27 cellular contexts compared by ENCODE assay signal in genomic region chr2:73295751-73296400, GRCh38. TPM values are rescaled to one million over a fixed set of nuclear protein-coding genes. Genes with fewer than 3 reads are reported as not detected.
DNase-seq lines count a peak whose midpoint lies in the region; ATAC-seq, FAIRE-seq and TF ChIP-seq lines count a peak whose summit lies in the region.
"Had no signal": no experiment of that assay in that cellular context is flagged by ENCODE, and none has a peak within 500 bp of the region (broad histone marks: within the 10 kb centered on the region; RNA-seq: fewer than 3 reads in every experiment).

No MANE protein-coding gene starts in this region.

- H3K4me1 ChIP-seq in HCT116 (ENCODE audit: control insufficient read depth in 1 of 2, insufficient read depth in 2 of 2, low read length in 2 of 2) (peaks cover 10 to 17% of the 10 kb centered on the region in 2 experiments; a peak in 3 of 4 replicates), HepG2 (ENCODE audit: insufficient read depth, low read length) (peaks cover 8% of the 10 kb centered on the region; the same call in 1 of the 2 replicates)
- H3K4me1 ChIP-seq: foreskin keratinocyte, pancreas had no signal

- no peaks in the 10 kb centered on the region for H3K79me2 ChIP-seq in HCT116 (ENCODE audit: insufficient read depth, low read length)
- no peaks in the 10 kb centered on the region for H3K79me2 ChIP-seq in HepG2 (ENCODE audit: insufficient read depth, low read length)

- 3% methylated on average over 5 of the region's 5 CpGs for WGBS in HepG2 (ENCODE audit: low lambda C conversion rate)

- H3K27me3 ChIP-seq in HCT116 (ENCODE audit: insufficient read depth, low read length) (peaks cover 17% of the 10 kb centered on the region; the same call in 1 of the 2 replicates), HepG2 (ENCODE audit: control insufficient read depth in 1 of 2, insufficient read depth in 2 of 2, low read length in 2 of 2) (peaks cover 9 to 68% of the 10 kb centered on the region in 2 experiments; a peak in 4 of 5 replicates)

- RAD21 ChIA-PET in HCT116 (lab: Charles Lee; ENCODE audit: low non-redundant PET in 1 of 2, low total read pairs in 2 of 2, uncharacterized antibody in 2 of 2, unreplicated experiment in 2 of 2): no interaction called here

- TF ChIP-seq RAD21 in HCT116 (IDR thresholded peaks at IDR 0.05; ENCODE audit: low read depth) (no peak), HepG2 (CRISPR knock-in tag; IDR thresholded peaks at IDR 0.05) (no peak)

- CTCF ChIA-PET in HCT116 (lab: Charles Lee) (no interaction called here), HepG2 (lab: Yijun Ruan, JAX; ENCODE audit: low intra/inter-chr PET ratio, low total read pairs) (no interaction called here)

- TF ChIP-seq CTCF in HCT116 (IDR thresholded peaks at IDR 0.05 in 2 of 3, conservative IDR thresholded peaks at IDR 0.05 in 1 of 3; ENCODE audit: borderline replicate concordance in 1 of 3, insufficient read depth in 1 of 3, low read depth in 2 of 3, low read length in 2 of 3) (no peak), HepG2 (CRISPR knock-in tag; IDR thresholded peaks at IDR 0.05) (no peak)

- no peak for TF ChIP-seq POLR2A in HCT116 (IDR thresholded peaks at IDR 0.05; ENCODE audit: borderline replicate concordance, extremely low read depth, insufficient read depth, insufficient read length)
- no peak for TF ChIP-seq POLR2A in HepG2 (IDR thresholded peaks at IDR 0.05; ENCODE audit: insufficient read depth in 1 of 2, low read depth in 2 of 2, low read length in 2 of 2)

- H3K27ac ChIP-seq in HCT116 (ENCODE audit: low read depth, low read length) (no peak overlapping the region), HepG2 (ENCODE audit: extremely low read length, insufficient read depth, low read length) (no peak overlapping the region)
- H3K27ac ChIP-seq: adrenal gland; BLaER1 treated with 17β-estradiol and CSF1 and Interleukin-3, amounts not matched to agents 10 nM and 100 nM; foreskin keratinocyte; KMS-11; pancreas; suprapubic skin had no signal

- ATAC-seq in HCT116 (peak; percentile 71), esophagus mucosa (peak; percentile 60), HepG2 (no peak)
- ATAC-seq: foreskin keratinocyte; left cardiac atrium; naive thymus-derived CD4-positive, alpha-beta T cell; pancreas; sciatic nerve had no signal

- intact Hi-C loops in HCT116 (cut with micrococcal nuclease) (no loop called here), posterior cingulate gyrus (cut with DNase I) (no loop called here), HepG2 (cut with micrococcal nuclease; ENCODE audit: unreplicated experiment) (no loop called here)

- no TSS peak for BruUV-seq in HCT116 (replicated peaks; lab: Mats Ljungman, UMichigan)
- BruUV-seq in HepG2 (replicated peaks; lab: Mats Ljungman, UMichigan): no TSS peak

- no peaks in the 10 kb centered on the region for H3K36me3 ChIP-seq in HCT116 (ENCODE audit: control insufficient read depth in 1 of 2, insufficient read depth in 2 of 2, low read length in 2 of 2)
- H3K36me3 ChIP-seq in HepG2 (replicated peaks in 1 of 2; ENCODE audit: control insufficient read depth in 1 of 2, insufficient read depth in 2 of 2, low read length in 2 of 2): no peaks in the 10 kb centered on the region
- H3K36me3 ChIP-seq: adrenal gland; BLaER1 treated with 17β-estradiol and CSF1 and Interleukin-3, amounts not matched to agents 10 nM and 100 nM; pancreas; suprapubic skin had no signal

- TF ChIP-seq EP300 in HepG2 (IDR thresholded peaks at IDR 0.05; ENCODE audit: low read depth in 2 of 2, low read length in 2 of 2) (no peak), HepG2 (CRISPR knock-in tag; IDR thresholded peaks at IDR 0.05; ENCODE audit: borderline replicate concordance) (no peak)

- H3K4me2 ChIP-seq in HCT116 (ENCODE audit: low read length): peak overlapping the region; percentile 54
- no peak overlapping the region for H3K4me2 ChIP-seq in HepG2 (ENCODE audit: low read depth, low read length)
- H3K4me2 ChIP-seq: BLaER1 treated with 17β-estradiol and CSF1 and Interleukin-3, amounts not matched to agents 10 nM and 100 nM; KMS-11 had no signal

- H4K20me1 ChIP-seq in HCT116 (ENCODE audit: insufficient read depth) (no peaks in the 10 kb centered on the region), HepG2 (ENCODE audit: insufficient read depth, low read length) (peaks cover 1% of the 10 kb centered on the region; the same call in 1 of the 2 replicates)

- in situ Hi-C loops in ACHN (cut with HindIII; ENCODE audit: low pct_ligation_motif_present, low pct_unique_long_range_greater_than_20kb, low sequenced_read_pairs): no loop called here
- in situ Hi-C loops in HepG2 (cut with HindIII; ENCODE audit: extremely low pct_ligation_motif_present, low pct_unique_long_range_greater_than_20kb): no loop called here

- DNase-seq in ACHN (peak; percentile 63), HCT116 (ENCODE audit: low read depth, low spot score) (no peak), RPMI7951 (ENCODE audit: low read depth) (peak; percentile 26), hepatic stellate cell (ENCODE audit: low spot score) (no peak), posterior cingulate gyrus (no peak), globus pallidus (ENCODE audit: low spot score) (no peak), HepG2 (ENCODE audit: low spot score) (no peak)
- DNase-seq: activated CD4-positive, alpha-beta T cell treated with anti-CD3 and anti-CD28 coated beads for 48 hours; activated effector memory CD4-positive, alpha-beta T cell treated with anti-CD3 and anti-CD28 coated beads, Interleukin-2, amount 50 U/mL, for 16 hours; adrenal gland; GDM1; left cardiac atrium; mesendoderm; naive thymus-derived CD4-positive, alpha-beta T cell; NCI-H1048; NCI-H1930; NCI-H510A treated with DMSO at 0.1 percent for 48 hours; pancreas; SIG-M5; T-helper 1 cell had no signal

- H3K9me3 ChIP-seq in HCT116 (ENCODE audit: control insufficient read depth in 1 of 2, insufficient read depth in 1 of 2, low read depth in 1 of 2, low read length in 2 of 2) (no peaks in the 10 kb centered on the region), HepG2 (ENCODE audit: low read length) (no peaks in the 10 kb centered on the region)
- H3K9me3 ChIP-seq: adrenal gland, pancreas, suprapubic skin had no signal

- FAIRE-seq in HepG2 (lab: Jason Lieb, UNC): no peak
- FAIRE-seq: pancreas had no signal

- POLR2A ChIA-PET in HCT116 (lab: Charles Lee): no interaction called here
- POLR2A ChIA-PET in HepG2 (lab: Yijun Ruan, JAX): no interaction called here

- H3K4me3 ChIP-seq in HCT116 (replicated peaks in 1 of 2; ENCODE audit: low read depth in 1 of 2, low read length in 2 of 2): no peak overlapping the region
- H3K4me3 ChIP-seq in HepG2 (replicated peaks in 1 of 3; ENCODE audit: insufficient read depth in 1 of 3, low read depth in 2 of 3, low read length in 3 of 3): no peak overlapping the region
- H3K4me3 ChIP-seq: adrenal gland; BLaER1 treated with 17β-estradiol and CSF1 and Interleukin-3, amounts not matched to agents 10 nM and 100 nM; pancreas; suprapubic skin had no signal

- H2AFZ ChIP-seq in HCT116 (ENCODE audit: low read depth, low read length, poor library complexity, severe bottlenecking) (no peak overlapping the region), HepG2 (ENCODE audit: low read length) (no peak overlapping the region)

- H3K9me2 ChIP-seq in HCT116 (ENCODE audit: insufficient read depth): no peaks in the 10 kb centered on the region

- H3K9ac ChIP-seq in HCT116 (ENCODE audit: low read length) (no peak overlapping the region), HepG2 (ENCODE audit: insufficient read depth, low read depth, low read length) (no peak overlapping the region)
- H3K9ac ChIP-seq: BLaER1 treated with 17β-estradiol and CSF1 and Interleukin-3, amounts not matched to agents 10 nM and 100 nM; KMS-11 had no signal

RNA-seq across cellular contexts. Expression of gene EGR4, which starts 2.5 kb away (rescaled TPM):
- total RNA-seq in HCT116 (2021; ENCODE audit: unreplicated experiment) (0.37 TPM), esophagus mucosa (not detected), HepG2 (2016; rRNA removed; fragmentation: Illumina TruSeq; extraction: Trizol) (not detected in 2 replicates)
- 0.34 and 0.47 TPM in 2 replicates for polyA plus RNA-seq in HCT116 (2012)
- total RNA-seq in RPMI7951 (2014; rRNA removed; shearing (Covaris generic)): not detected in 2 replicates
- not detected in 2 replicates for total RNA-seq in HepG2 (2016; cell fraction: cytosol; rRNA removed; fragmentation: Illumina TruSeq; extraction: Trizol; ENCODE audit: low read depth)
- 0.06 TPM in 1 of 2 replicates, not detected in the other for total RNA-seq in HepG2 (2016; cell fraction: insoluble cytoplasmic fraction; rRNA removed; fragmentation: Illumina TruSeq; extraction: Trizol)
- not detected in 2 replicates for total RNA-seq in HepG2 (2016; cell fraction: membrane; rRNA removed; fragmentation: Illumina TruSeq; extraction: Trizol)
- not detected in 2 replicates for total RNA-seq in HepG2 (2016; cell fraction: nucleus; rRNA removed; fragmentation: Illumina TruSeq; extraction: Trizol)
- polyA plus RNA-seq in HepG2 (2011; rRNA removed): not detected in 2 replicates
- polyA plus RNA-seq in HepG2 (2011; cell fraction: cytosol; rRNA removed): 0.03 TPM in 1 of 2 replicates, not detected in the other
- polyA plus RNA-seq in HepG2 (2011; cell fraction: nucleus; rRNA removed): 0.07 TPM in 1 of 2 replicates, not detected in the other
- polyA plus RNA-seq in HepG2 (2012): not detected in 2 replicates
- polyA plus RNA-seq in HepG2 (2016; cell fraction: cytosol; fragmentation: Illumina TruSeq; extraction: Trizol; ENCODE audit: low read depth): not detected in 2 replicates
- not detected in 2 replicates for polyA plus RNA-seq in HepG2 (2016; cell fraction: insoluble cytoplasmic fraction; fragmentation: Illumina TruSeq; extraction: Trizol; ENCODE audit: low read depth)
- polyA plus RNA-seq in HepG2 (2016; cell fraction: membrane; fragmentation: Illumina TruSeq; extraction: Trizol; ENCODE audit: low read depth): not detected in 2 replicates
- not detected in 2 replicates for polyA plus RNA-seq in HepG2 (2016; cell fraction: nucleus; fragmentation: Illumina TruSeq; extraction: Trizol; ENCODE audit: insufficient read depth, low read depth)
- polyA minus RNA-seq in HepG2 (2011; rRNA and poly(A)+ RNA removed; ENCODE audit: low replicate concordance): not detected in 2 replicates
- polyA minus RNA-seq in HepG2 (2011; cell fraction: cytosol; rRNA and poly(A)+ RNA removed): not detected in 2 replicates
- polyA minus RNA-seq in HepG2 (2011; cell fraction: nucleus; rRNA and poly(A)+ RNA removed): 0.25 TPM in 1 of 2 replicates, not detected in the other
- total RNA-seq: epithelial cell of proximal tubule, foreskin keratinocyte, left cardiac atrium, sciatic nerve, suprapubic skin had no signal
- polyA plus RNA-seq: foreskin keratinocyte; naive thymus-derived CD4-positive, alpha-beta T cell had no signal

RNA-seq across cellular contexts. Expression of gene FBXO41, which starts 11.6 kb away (rescaled TPM):
- total RNA-seq in HCT116 (2021; ENCODE audit: unreplicated experiment): 34.9 TPM
- 14.7 and 14.8 TPM in 2 replicates for polyA plus RNA-seq in HCT116 (2012)
- total RNA-seq in RPMI7951 (2014; rRNA removed; shearing (Covaris generic)): 0.98 and 1.1 TPM in 2 replicates
- 0.92 TPM for total RNA-seq in esophagus mucosa
- 3.0 and 4.2 TPM in 2 replicates for total RNA-seq in HepG2 (2016; rRNA removed; fragmentation: Illumina TruSeq; extraction: Trizol)
- 1.2 TPM in 2 replicates for total RNA-seq in HepG2 (2016; cell fraction: cytosol; rRNA removed; fragmentation: Illumina TruSeq; extraction: Trizol; ENCODE audit: low read depth)
- total RNA-seq in HepG2 (2016; cell fraction: insoluble cytoplasmic fraction; rRNA removed; fragmentation: Illumina TruSeq; extraction: Trizol): 2.7 and 3.8 TPM in 2 replicates
- total RNA-seq in HepG2 (2016; cell fraction: membrane; rRNA removed; fragmentation: Illumina TruSeq; extraction: Trizol): 2.4 and 2.5 TPM in 2 replicates
- 6.0 and 6.4 TPM in 2 replicates for total RNA-seq in HepG2 (2016; cell fraction: nucleus; rRNA removed; fragmentation: Illumina TruSeq; extraction: Trizol)
- 10.3 and 11.1 TPM in 2 replicates for polyA plus RNA-seq in HepG2 (2011; rRNA removed)
- polyA plus RNA-seq in HepG2 (2011; cell fraction: cytosol; rRNA removed): 5.7 and 7.4 TPM in 2 replicates
- polyA plus RNA-seq in HepG2 (2011; cell fraction: nucleus; rRNA removed): 32.6 and 44.1 TPM in 2 replicates
- 8.1 and 9.8 TPM in 2 replicates for polyA plus RNA-seq in HepG2 (2012)
- polyA plus RNA-seq in HepG2 (2016; cell fraction: cytosol; fragmentation: Illumina TruSeq; extraction: Trizol; ENCODE audit: low read depth): 1.0 and 1.1 TPM in 2 replicates
- polyA plus RNA-seq in HepG2 (2016; cell fraction: insoluble cytoplasmic fraction; fragmentation: Illumina TruSeq; extraction: Trizol; ENCODE audit: low read depth): 3.1 and 4.1 TPM in 2 replicates
- polyA plus RNA-seq in HepG2 (2016; cell fraction: membrane; fragmentation: Illumina TruSeq; extraction: Trizol; ENCODE audit: low read depth): 1.6 and 2.0 TPM in 2 replicates
- 20.4 and 21.9 TPM in 2 replicates for polyA plus RNA-seq in HepG2 (2016; cell fraction: nucleus; fragmentation: Illumina TruSeq; extraction: Trizol; ENCODE audit: insufficient read depth, low read depth)
- 12.4 and 15.2 TPM in 2 replicates for polyA minus RNA-seq in HepG2 (2011; rRNA and poly(A)+ RNA removed; ENCODE audit: low replicate concordance)
- polyA minus RNA-seq in HepG2 (2011; cell fraction: cytosol; rRNA and poly(A)+ RNA removed): 5.4 and 6.2 TPM in 2 replicates
- polyA minus RNA-seq in HepG2 (2011; cell fraction: nucleus; rRNA and poly(A)+ RNA removed): 14.7 and 16.5 TPM in 2 replicates

Comparison
In these comparisons a context has a peak if more than half of its experiments do, and no peak if none do; other contexts are left out.
1. DNase-seq: peak in ACHN (single experiment) and RPMI7951 (single experiment); none in HCT116 (single experiment), hepatic stellate cell (single experiment), posterior cingulate gyrus (0 of 10), globus pallidus (single experiment) and HepG2 (single experiment).